ENCODE assay signal across 19 cellular contexts in the genomic region with DNA sequence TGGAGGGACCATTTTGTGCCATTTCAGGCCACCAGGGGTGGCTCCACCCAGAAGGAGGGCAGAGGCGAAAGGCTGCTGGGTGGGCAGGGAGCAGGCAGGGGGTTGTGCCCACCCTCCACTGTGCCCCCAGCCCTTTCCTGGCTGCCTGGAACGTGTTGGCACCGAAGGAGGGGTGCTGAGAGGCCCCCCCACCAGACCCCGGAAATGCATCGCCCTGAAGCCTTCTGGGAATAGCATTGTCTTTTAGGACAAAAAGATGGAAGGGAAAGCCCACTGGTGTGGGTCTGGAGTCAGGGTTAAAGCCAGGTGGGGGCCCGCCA. TPM values are rescaled to one million over a fixed set of nuclear protein-coding genes. Genes with fewer than 3 reads are reported as not detected.
"Had no signal": no experiment of that assay in that cellular context is flagged by ENCODE, and none has a peak within 500 bp of the region (broad histone marks: within the 10 kb centered on the region; RNA-seq: fewer than 3 reads in every experiment).

No MANE protein-coding gene starts in this region.

- H3K4me3 ChIP-seq: heart left ventricle, sigmoid colon, skin epidermis had no signal

- H3K4me1 ChIP-seq: parathyroid adenoma had no signal

- ATAC-seq: esophagus mucosa; heart left ventricle; naive thymus-derived CD4-positive, alpha-beta T cell had no signal

- DNase-seq: effector memory CD4-positive, alpha-beta T cell; hippocampal formation; left colon; naive thymus-derived CD4-positive, alpha-beta T cell; nephron progenitor cell; sigmoid colon; stimulated activated CD4-positive, alpha-beta T cell treated with anti-CD3 and anti-CD28 coated beads, Interleukin-12 subunit alpha, Interleukin-12 subunit beta, amount 100 ng/mL, for 4 hours; stimulated activated naive CD4-positive, alpha-beta T cell treated with Interleukin-2 at 50 U/mL for 16 hours; trophoblast cell had no signal

- H3K9me3 ChIP-seq: heart left ventricle, sigmoid colon had no signal

- H3K27ac ChIP-seq: heart left ventricle, parathyroid adenoma, sigmoid colon, skin epidermis had no signal

- H3K27me3 ChIP-seq: heart left ventricle had no signal

- H3K36me3 ChIP-seq: heart left ventricle, sigmoid colon had no signal

RNA-seq across cellular contexts. Expression of a gene that starts 12.9 kb away (rescaled TPM):
- total RNA-seq: esophagus mucosa; frontal cortex; heart left ventricle; kidney epithelial cell; mesenteric fat pad; mononuclear cell; naive thymus-derived CD4-positive, alpha-beta T cell; omental fat pad had no signal
- polyA plus RNA-seq: fibroblast of lung; heart left ventricle; naive thymus-derived CD4-positive, alpha-beta T cell had no signal
